Comparison of ENCODE assay signal across 18 cellular contexts in the genomic region with DNA sequence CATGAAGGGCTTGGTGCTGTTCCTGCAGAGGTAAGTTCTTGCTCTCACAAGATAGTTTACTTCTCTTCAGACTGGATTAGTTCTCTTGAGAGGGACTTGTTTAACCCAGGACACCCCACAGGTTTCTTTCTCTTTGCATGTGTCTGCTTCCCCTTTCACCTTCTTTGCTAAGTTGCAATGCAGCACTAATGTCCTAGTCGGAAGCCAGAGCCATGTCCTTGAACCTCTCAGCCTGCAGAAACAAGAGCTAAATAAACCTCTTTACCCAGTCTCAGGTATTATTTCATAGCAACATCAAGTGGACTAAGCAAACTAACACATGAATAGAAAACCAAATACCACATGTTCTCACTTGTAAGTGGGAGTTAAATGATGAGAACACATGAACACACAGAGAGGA.
"Had no signal": no experiment of that assay in that cellular context is flagged by ENCODE, and none has a peak within 500 bp of the region (broad histone marks: within the 10 kb centered on the region; RNA-seq: fewer than 3 reads in every experiment).

No MANE protein-coding gene starts in this region.

- H3K27me3 ChIP-seq: brain microvascular endothelial cell, dorsolateral prefrontal cortex, neutrophil, pancreas, stomach had no signal

- DNase-seq: activated CD4-positive, alpha-beta T cell treated with anti-CD3 and anti-CD28 coated beads, Interleukin-2, amount 10 ng/mL, durations not matched to agents 24 days and 14 days; activated CD8-positive, alpha-beta memory T cell treated with anti-CD3 and anti-CD28 coated beads, Interleukin-2, amount 50 U/mL, for 4 hours; activated naive CD4-positive, alpha-beta T cell treated with anti-CD3 and anti-CD28 coated beads, Interleukin-2, amount 50 U/mL, for 16 hours; activated T-cell treated with anti-CD3 and anti-CD28 coated beads, Interleukin-2, amount 50 U/mL, for 4 hours; aorta; brain microvascular endothelial cell; central memory CD4-positive, alpha-beta T cell; dorsolateral prefrontal cortex; natural killer cell; pancreas; stimulated activated CD4-positive, alpha-beta T cell treated with anti-CD3 and anti-CD28 coated beads, Interleukin-4, amount 100 ng/mL, for 24 hours; stomach; trophoblast cell had no signal

- FAIRE-seq: colon, pancreas had no signal

- H3K27ac ChIP-seq: brain microvascular endothelial cell, dorsolateral prefrontal cortex, neutrophil, pancreas, stomach had no signal

- ATAC-seq: activated T-cell treated with anti-CD3 and anti-CD28 coated beads, Interleukin-2, amount 50 U/mL, for 4 hours; natural killer cell; pancreas; sciatic nerve; stimulated activated effector memory CD8-positive, alpha-beta T cell treated with anti-CD3 and anti-CD28 coated beads, Interleukin-12 subunit alpha, Interleukin-12 subunit beta, amount 100 ng/mL, for 72 hours had no signal

- H3K4me3 ChIP-seq: dorsolateral prefrontal cortex, pancreas, smooth muscle cell, stomach had no signal

- H3K36me3 ChIP-seq: brain microvascular endothelial cell, neutrophil, pancreas, stomach had no signal

- H3K9me3 ChIP-seq: neutrophil, pancreas had no signal

- H3K4me1 ChIP-seq: pancreas, stomach had no signal
